11 cellular contexts compared by ENCODE assay signal in the genomic region with DNA sequence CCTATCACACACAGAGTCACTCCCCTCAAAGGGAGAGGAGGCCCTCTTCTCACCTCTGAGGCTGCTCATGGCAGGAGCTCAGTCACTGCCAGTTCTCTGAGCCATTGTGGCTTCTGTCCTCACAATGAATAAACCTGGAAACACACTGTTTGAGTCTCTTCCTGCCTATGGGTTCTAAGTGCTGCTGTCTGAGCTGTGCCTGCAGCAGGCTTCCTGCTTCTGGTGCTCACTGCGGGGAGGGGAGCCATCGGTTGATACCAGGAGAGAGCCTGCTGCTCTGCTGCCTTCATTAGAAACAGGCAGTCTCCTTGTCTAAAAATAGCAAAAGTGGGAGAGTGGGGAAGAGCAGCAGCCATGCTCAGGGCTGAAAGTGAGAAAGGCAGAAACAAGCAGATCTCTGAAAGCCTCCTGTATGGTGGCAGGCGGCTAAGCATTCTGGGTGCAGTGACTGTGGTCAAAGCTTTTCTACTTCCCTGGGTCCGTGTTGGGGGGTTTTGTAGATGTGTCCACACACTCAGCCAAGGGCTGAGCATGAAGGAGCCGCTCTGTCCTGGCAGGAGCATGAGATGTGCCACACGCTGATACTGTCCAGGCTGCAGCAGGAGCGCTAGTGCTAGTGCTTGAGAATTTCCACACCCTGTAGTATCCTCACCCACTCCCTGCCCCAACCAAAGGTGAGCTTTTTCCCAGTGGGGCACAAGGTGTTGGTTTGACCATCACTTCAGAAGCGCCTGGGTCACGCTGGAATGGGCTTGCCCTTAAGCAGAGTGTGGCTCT. TPM values are rescaled to one million over a fixed set of nuclear protein-coding genes. Genes with fewer than 3 reads are reported as not detected.
DNase-seq lines count a peak whose midpoint lies in the region; ATAC-seq, FAIRE-seq and TF ChIP-seq lines count a peak whose summit lies in the region.
"Had no signal": no experiment of that assay in that cellular context is flagged by ENCODE, and none has a peak within 500 bp of the region (broad histone marks: within the 10 kb centered on the region; RNA-seq: fewer than 3 reads in every experiment).

No MANE protein-coding gene starts in this region.

- ATAC-seq in HG02981 (IDR thresholded peaks at IDR 0.05; ENCODE audit: unreplicated experiment) (peak; percentile 20), sciatic nerve (no peak), HG03378 (IDR thresholded peaks at IDR 0.05; ENCODE audit: unreplicated experiment) (no peak)
- peak; percentile 76 to 85 for ATAC-seq in activated naive CD4-positive, alpha-beta T cell treated with anti-CD3 and anti-CD28 coated beads, Interleukin-2, amount 50 U/mL, for 72 hours

- peak overlapping the region; percentile 54 for H3K56ac ChIP-seq in mesendoderm (ENCODE audit: low read length)

- H3K36me3 ChIP-seq in mesendoderm (ENCODE audit: control insufficient read depth, insufficient read depth, low read length) (no peaks in the 10 kb centered on the region), kidney (ENCODE audit: control insufficient read depth in 1 of 2, insufficient read depth in 2 of 2, low read length in 2 of 2) (no peaks in the 10 kb centered on the region)
- H3K36me3 ChIP-seq: gastrocnemius medialis, SJSA1 had no signal

- no peak overlapping the region for H2BK15ac ChIP-seq in mesendoderm (replicated peaks; ENCODE audit: low read depth)

- H2AK5ac ChIP-seq in mesendoderm (ENCODE audit: low read length), result no peak overlapping the region

- H3K9me3 ChIP-seq in kidney (ENCODE audit: control insufficient read depth in 1 of 2, low read length in 2 of 2), result no peaks in the 10 kb centered on the region
- H3K9me3 ChIP-seq: gastrocnemius medialis, psoas muscle, SJSA1 had no signal

- H3K4me2 ChIP-seq in mesendoderm (ENCODE audit: low read length), result no peak overlapping the region

- no peak overlapping the region for H2BK5ac ChIP-seq in mesendoderm (ENCODE audit: low read length)

- H3K4ac ChIP-seq in mesendoderm (ENCODE audit: low read depth, low read length), result no peak overlapping the region

- H2BK120ac ChIP-seq in mesendoderm (ENCODE audit: low read depth, low read length), result no peak overlapping the region

- no peak overlapping the region for H3K18ac ChIP-seq in mesendoderm (ENCODE audit: low read length)

- H3K79me1 ChIP-seq in mesendoderm (ENCODE audit: low read length), result no peaks in the 10 kb centered on the region

- H3K36me3 Mint-ChIP-seq in CD14-positive monocyte, result peaks cover 0 to 2% of the 10 kb centered on the region in 2 donors
- H3K36me3 Mint-ChIP-seq in activated naive CD4-positive, alpha-beta T cell treated with anti-CD3 and anti-CD28 coated beads, Interleukin-2, amount 50 U/mL, for 72 hours, result peaks cover 0 to 23% of the 10 kb centered on the region in 2 donors

- WGBS in mesendoderm (ENCODE audit: extremely low coverage, insufficient coverage, low lambda C conversion rate), result no CpG with 5 or more reads among the region's 9 CpGs

- peak overlapping the region in 5 of 7 donors; percentile 66 to 86 (median 78) for H3K27ac Mint-ChIP-seq in CD14-positive monocyte
- peak overlapping the region; percentile 74 to 97 for H3K27ac Mint-ChIP-seq in activated naive CD4-positive, alpha-beta T cell treated with anti-CD3 and anti-CD28 coated beads, Interleukin-2, amount 50 U/mL, for 72 hours

- H3K4me3 ChIP-seq in mesendoderm (ENCODE audit: low read length), result no peak overlapping the region
- no peak overlapping the region for H3K4me3 ChIP-seq in kidney (ENCODE audit: low read length in 2 of 2)
- H3K4me3 ChIP-seq: gastrocnemius medialis, psoas muscle, SJSA1 had no signal

- no peak overlapping the region for H3K23ac ChIP-seq in mesendoderm (ENCODE audit: low read length)

- intact Hi-C loops in CD14-positive monocyte (cut with micrococcal nuclease), result loop anchor here in 1 of 2 donors (5.0 kb wide), 1 partner anchor 137 kb away; no protein-coding TSS in a partner anchor
- intact Hi-C loops in sciatic nerve (cut with DNase I), result no loop called here
- intact Hi-C loops in kidney (cut with DNase I), result no loop called here

- H3K9ac ChIP-seq in mesendoderm (ENCODE audit: low read length) (no peak overlapping the region), kidney (ENCODE audit: low read length in 2 of 2) (no peak overlapping the region)

- H3K79me2 ChIP-seq in mesendoderm (ENCODE audit: control insufficient read depth, insufficient read depth, low read length), result no peaks in the 10 kb centered on the region

- DNase-seq in CD14-positive monocyte (ENCODE audit: low spot score) (no peak), mesendoderm (peak; percentile 40), sciatic nerve (ENCODE audit: low spot score) (no peak), kidney (no peak), KG1 (lab: John Stamatoyannopoulos, UW) (no peak)
- peak in 1 of 2 donors; percentile 48 for DNase-seq in activated naive CD4-positive, alpha-beta T cell treated with anti-CD3 and anti-CD28 coated beads, Interleukin-2, amount 50 U/mL, for 72 hours (ENCODE audit: low spot score in 2 of 2)
- DNase-seq: psoas muscle had no signal

- FAIRE-seq in kidney (lab: Jason Lieb, UNC), result no peak

- H3K4me1 ChIP-seq in mesendoderm (ENCODE audit: control insufficient read depth, low read depth, low read length) (peaks cover 8% of the 10 kb centered on the region), kidney (ENCODE audit: control insufficient read depth in 1 of 2, insufficient read depth in 1 of 2, low read depth in 1 of 2, low read length in 2 of 2) (no peaks in the 10 kb centered on the region)
- H3K4me1 ChIP-seq: SJSA1 had no signal

- no peak overlapping the region for H3K27ac ChIP-seq in mesendoderm (ENCODE audit: low read depth, low read length)
- H3K27ac ChIP-seq in kidney (ENCODE audit: low read depth in 2 of 2, low read length in 2 of 2), result no peak overlapping the region
- H3K27ac ChIP-seq: SJSA1 had no signal

- TF ChIP-seq CTCF in CD14-positive monocyte (IDR thresholded peaks at IDR 0.05) (no peak), kidney (IDR thresholded peaks at IDR 0.05; ENCODE audit: borderline replicate concordance, extremely low read depth, insufficient read depth) (no peak)

- H3K4me1 Mint-ChIP-seq in CD14-positive monocyte, result peaks cover 74% of the 10 kb centered on the region

- peaks cover 0 to 2% (median 0%) of the 10 kb centered on the region in 7 donors for H3K9me3 Mint-ChIP-seq in CD14-positive monocyte
- peaks cover 0 to 13% of the 10 kb centered on the region in 2 donors for H3K9me3 Mint-ChIP-seq in activated naive CD4-positive, alpha-beta T cell treated with anti-CD3 and anti-CD28 coated beads, Interleukin-2, amount 50 U/mL, for 72 hours

- peak overlapping the region; percentile 37 to 61 for H3K4me3 Mint-ChIP-seq in CD14-positive monocyte

- no peak overlapping the region for H4K8ac ChIP-seq in mesendoderm (ENCODE audit: low read depth, low read length)

- H3K27me3 ChIP-seq in mesendoderm (ENCODE audit: insufficient read depth, low read length, poor library complexity), result no peaks in the 10 kb centered on the region
- H3K27me3 ChIP-seq: gastrocnemius medialis, SJSA1 had no signal

- no peak overlapping the region for H4K5ac ChIP-seq in mesendoderm (ENCODE audit: low read length)

- peaks cover 0 to 2% (median 0%) of the 10 kb centered on the region in 3 donors for H3K27me3 Mint-ChIP-seq in CD14-positive monocyte (ENCODE audit: low read depth in 3 of 3)

RNA-seq across cellular contexts. Expression of a gene that starts 34.2 kb away (rescaled TPM):
- not detected for polyA plus RNA-seq in CD14-positive monocyte
- total RNA-seq in activated naive CD4-positive, alpha-beta T cell treated with anti-CD3 and anti-CD28 coated beads, Interleukin-2, amount 50 U/mL, for 72 hours, result not detected
- not detected for polyA plus RNA-seq in mesendoderm (2013, experiment 1 of 2)
- not detected for polyA plus RNA-seq in mesendoderm (2013, experiment 2 of 2)
- not detected for total RNA-seq in sciatic nerve
- total RNA-seq in kidney, result not detected
- not detected for polyA plus RNA-seq in kidney (ENCODE audit: insufficient read depth, low read depth, low replicate concordance)
- total RNA-seq: gastrocnemius medialis, psoas muscle, SJSA1 had no signal
- polyA plus RNA-seq: psoas muscle had no signal

RNA-seq across cellular contexts. Expression of a gene that starts 55.8 kb away (rescaled TPM):
- polyA plus RNA-seq in CD14-positive monocyte (10 to 100 TPM; 15.9 to 27.3 TPM), kidney (ENCODE audit: insufficient read depth, low read depth, low replicate concordance) (21.1 TPM)
- 10 to 100 TPM in 1 of 2 donors, 1 to 10 TPM in 1; 7.0 to 22.9 TPM for total RNA-seq in activated naive CD4-positive, alpha-beta T cell treated with anti-CD3 and anti-CD28 coated beads, Interleukin-2, amount 50 U/mL, for 72 hours
- polyA plus RNA-seq in mesendoderm (2013, experiment 1 of 2), result 53.1 TPM
- 51.0 TPM for polyA plus RNA-seq in mesendoderm (2013, experiment 2 of 2)
- total RNA-seq in sciatic nerve (7.2 TPM), kidney (12.9 TPM)

Comparison
In these comparisons a context has a peak if more than half of its experiments do, and no peak if none do; other contexts are left out.
1. ATAC-seq: peak in HG02981 (single experiment) and activated naive CD4-positive, alpha-beta T cell treated with anti-CD3 and anti-CD28 coated beads, Interleukin-2, amount 50 U/mL, for 72 hours (2 of 2); none in sciatic nerve (single experiment) and HG03378 (single experiment).